8 cellular contexts compared by ENCODE assay signal in genomic region chr19:52397310-52398090, GRCh38. TPM values are rescaled to one million over a fixed set of nuclear protein-coding genes. Genes with fewer than 3 reads are reported as not detected.
DNase-seq lines count a peak whose midpoint lies in the region; ATAC-seq and TF ChIP-seq lines count a peak whose summit lies in the region.

Gene ZNF528 (plus strand): TSS chr19:52397849. CDS start chr19:52402014, 4,165 bp downstream.

- no peaks in the 10 kb centered on the region for H3K27me3 ChIP-seq in left lung

- H3K27me3 Mint-ChIP-seq in dendritic cell treated with granulocyte-macrophage colony-stimulating factor and Interleukin-4, amounts not matched to agents 40 ng/mL and 50 ng/mL, for 4 days, result no peaks in the 10 kb centered on the region

- H3K4me3 Mint-ChIP-seq in dendritic cell treated with granulocyte-macrophage colony-stimulating factor and Interleukin-4, amounts not matched to agents 40 ng/mL and 50 ng/mL, for 4 days, result peak within 1 kb of the TSS; percentile 82

- peak; percentile 87 for DNase-seq in DMS79 (lab: John Stamatoyannopoulos, UW)
- peak; percentile 91 for DNase-seq in NCI-H345 (lab: John Stamatoyannopoulos, UW)
- peak; percentile 95 to 96 for DNase-seq in activated CD4-positive, alpha-beta T cell treated with anti-CD3 and anti-CD28 coated beads, Interleukin-2, amount 50 U/mL, for 48 hours
- peak; percentile 95 to 96 for DNase-seq in left lung
- DNase-seq in stimulated activated CD4-positive, alpha-beta T cell treated with anti-CD3 and anti-CD28 coated beads, Interleukin-2, amount 100 ng/mL, for 4 hours (ENCODE audit: low read depth), result peak; percentile 90

- peaks cover 0 to 9% of the 10 kb centered on the region in 2 donors for H3K4me1 ChIP-seq in left lung

- H3K27ac ChIP-seq in left lung, result peak within 1 kb of the TSS in 1 of 2 donors; percentile 69

- H3K4me1 Mint-ChIP-seq in dendritic cell treated with granulocyte-macrophage colony-stimulating factor and Interleukin-4, amounts not matched to agents 40 ng/mL and 50 ng/mL, for 4 days (ENCODE audit: low read depth), result peaks cover 20% of the 10 kb centered on the region

- peaks cover 0 to 59% of the 10 kb centered on the region in 2 donors for H3K36me3 ChIP-seq in left lung

- peaks cover 75% of the 10 kb centered on the region for H3K36me3 Mint-ChIP-seq in dendritic cell treated with granulocyte-macrophage colony-stimulating factor and Interleukin-4, amounts not matched to agents 40 ng/mL and 50 ng/mL, for 4 days (ENCODE audit: low read depth)

- H3K9me3 Mint-ChIP-seq in dendritic cell treated with granulocyte-macrophage colony-stimulating factor and Interleukin-4, amounts not matched to agents 40 ng/mL and 50 ng/mL, for 4 days, result peaks cover 80% of the 10 kb centered on the region

- ATAC-seq in HG02642 (IDR thresholded peaks at IDR 0.05; ENCODE audit: poor library complexity, unreplicated experiment), result peak; percentile 97
- peak; percentile 100 for ATAC-seq in left lung
- ATAC-seq in GM18907 (IDR thresholded peaks at IDR 0.05; ENCODE audit: unreplicated experiment), result no peak

- no peak for TF ChIP-seq CTCF in left lung (IDR thresholded peaks at IDR 0.05)

- H3K27ac Mint-ChIP-seq in dendritic cell treated with granulocyte-macrophage colony-stimulating factor and Interleukin-4, amounts not matched to agents 40 ng/mL and 50 ng/mL, for 4 days, result peak within 1 kb of the TSS; percentile 87

- H3K9me3 ChIP-seq in left lung, result peaks cover 3 to 74% of the 10 kb centered on the region in 2 donors

- peak within 1 kb of the TSS; percentile 55 to 60 for H3K4me3 ChIP-seq in left lung

- intact Hi-C loops in dendritic cell treated with granulocyte-macrophage colony-stimulating factor and Interleukin-4, amounts not matched to agents 40 ng/mL and 50 ng/mL, for 4 days (cut with micrococcal nuclease), result no loop called here
- intact Hi-C loops in left lung (cut with DNase I), result no loop called here

RNA-seq across cellular contexts. Expression of gene ZNF528, which starts in this region (rescaled TPM):
- total RNA-seq in left lung, result 10 to 100 TPM; 17.5 to 26.7 TPM
